ENCODE assay signal across 12 cellular contexts in the genomic region with DNA sequence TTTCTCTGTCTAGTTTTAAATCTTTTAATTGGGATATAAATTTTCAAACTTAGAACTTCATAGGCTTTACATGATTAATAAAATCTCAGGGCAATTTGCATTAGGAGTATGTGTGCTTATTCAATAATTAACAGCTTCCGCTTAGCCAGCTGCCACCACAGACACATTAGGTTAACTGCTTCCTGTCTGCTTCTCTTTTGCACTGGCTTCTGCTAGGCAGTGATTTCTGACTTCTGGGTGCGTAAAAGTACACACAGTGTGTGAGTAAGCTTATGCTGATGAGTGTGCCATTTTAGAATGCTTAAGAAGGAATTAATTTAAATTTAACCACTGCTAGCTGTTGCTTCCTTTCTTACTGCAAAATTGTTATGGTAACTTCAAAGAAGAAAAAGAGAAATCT.
DNase-seq lines count a peak whose midpoint lies in the region; ATAC-seq and TF ChIP-seq lines count a peak whose summit lies in the region.
"Had no signal": no experiment of that assay in that cellular context is flagged by ENCODE, and none has a peak within 500 bp of the region (broad histone marks: within the 10 kb centered on the region; RNA-seq: fewer than 3 reads in every experiment).

No MANE protein-coding gene starts in this region.

- H3K27me3 ChIP-seq in kidney epithelial cell (ENCODE audit: control insufficient read depth, insufficient read depth, low read length): no peaks in the 10 kb centered on the region
- H3K27me3 ChIP-seq: brain microvascular endothelial cell had no signal

- DNase-seq in kidney epithelial cell (ENCODE audit: low read depth) (peak; percentile 23), NCI-H510A (lab: John Stamatoyannopoulos, UW) (no peak)
- DNase-seq in activated CD4-positive, alpha-beta T cell treated with anti-CD3 and anti-CD28 coated beads, Interleukin-2, amount 50 U/mL, for 1 hour: no peak
- DNase-seq in activated CD8-positive, alpha-beta memory T cell treated with anti-CD3 and anti-CD28 coated beads for 24 hours: no peak
- DNase-seq: activated T-cell treated with anti-CD3 and anti-CD28 coated beads, Interleukin-2, amount 50 U/mL, for 24 hours; brain microvascular endothelial cell; left colon; stimulated activated naive CD8-positive, alpha-beta T cell treated with anti-CD3 and anti-CD28 coated beads, Interleukin-15, amount 100 ng/mL, for 72 hours had no signal

- no peaks in the 10 kb centered on the region for H3K36me3 ChIP-seq in kidney epithelial cell (ENCODE audit: control insufficient read depth, insufficient read depth, low read length)
- H3K36me3 ChIP-seq: brain microvascular endothelial cell had no signal

- ATAC-seq in GM18909 (IDR thresholded peaks at IDR 0.05; ENCODE audit: poor library complexity, unreplicated experiment): peak; percentile 87
- peak; percentile 83 for ATAC-seq in GM21825 (IDR thresholded peaks at IDR 0.05; ENCODE audit: unreplicated experiment)
- peak; percentile 63 for ATAC-seq in HG03469 (IDR thresholded peaks at IDR 0.05; ENCODE audit: unreplicated experiment)
- ATAC-seq in esophagus mucosa: no peak
- ATAC-seq: left colon; stimulated activated naive CD8-positive, alpha-beta T cell treated with anti-CD3 and anti-CD28 coated beads, Interleukin-15, amount 100 ng/mL, for 72 hours had no signal

- no peak for TF ChIP-seq CTCF in kidney epithelial cell (IDR thresholded peaks at IDR 0.05; ENCODE audit: insufficient read depth, low read length, poor library complexity, severe bottlenecking)

- no peak overlapping the region for H3K4me3 ChIP-seq in kidney epithelial cell (ENCODE audit: low read depth, low read length)
